In genomic region chr11:130651266-130651855, GRCh38 we compare ENCODE assay signal across 18 cellular contexts.
"Had no signal": no experiment of that assay in that cellular context is flagged by ENCODE, and none has a peak within 500 bp of the region (broad histone marks: within the 10 kb centered on the region; RNA-seq: fewer than 3 reads in every experiment).

No MANE protein-coding gene starts in this region.

- H3K27ac Mint-ChIP-seq: activated CD8-positive, alpha-beta T cell treated with anti-CD3 and anti-CD28 coated beads, Interleukin-2, amount 10 ng/mL, durations not matched to agents 7 days and 5 days; activated naive CD8-positive, alpha-beta T cell treated with anti-CD3 and anti-CD28 coated beads, Interleukin-2, amount 50 U/mL, for 24 hours; activated T-helper 1 cell treated with anti-CD3 and anti-CD28 coated beads, Interleukin-12 subunit alpha, Interleukin-12 subunit beta, Interleukin-2, Interleukin-4 antibody, amounts not matched to agents 30 ng/mL and 10 ng/mL and 1 ng/mL, durations not matched to agents 14 hours and 24 hours and 36 hours; dendritic cell treated with granulocyte-macrophage colony-stimulating factor and Interleukin-4, amounts not matched to agents 40 ng/mL and 50 ng/mL, for 4 days had no signal

- H3K27me3 ChIP-seq: esophagus squamous epithelium, gastrocnemius medialis, sigmoid colon had no signal

- H3K9me3 ChIP-seq: esophagus squamous epithelium, gastrocnemius medialis, sigmoid colon, thoracic aorta had no signal

- H3K9me3 Mint-ChIP-seq: dendritic cell treated with granulocyte-macrophage colony-stimulating factor and Interleukin-4, amounts not matched to agents 40 ng/mL and 50 ng/mL, for 4 days had no signal

- H3K4me3 ChIP-seq: esophagus squamous epithelium, gastrocnemius medialis, sigmoid colon, thoracic aorta had no signal

- H3K4me3 Mint-ChIP-seq: activated CD8-positive, alpha-beta T cell treated with anti-CD3 and anti-CD28 coated beads, Interleukin-2, amount 10 ng/mL, durations not matched to agents 7 days and 5 days; activated naive CD8-positive, alpha-beta T cell treated with anti-CD3 and anti-CD28 coated beads, Interleukin-2, amount 50 U/mL, for 24 hours; activated T-helper 1 cell treated with anti-CD3 and anti-CD28 coated beads, Interleukin-12 subunit alpha, Interleukin-12 subunit beta, Interleukin-2, Interleukin-4 antibody, amounts not matched to agents 30 ng/mL and 10 ng/mL and 1 ng/mL, durations not matched to agents 14 hours and 24 hours and 36 hours; dendritic cell treated with granulocyte-macrophage colony-stimulating factor and Interleukin-4, amounts not matched to agents 40 ng/mL and 50 ng/mL, for 4 days; nephron had no signal

- H3K27ac ChIP-seq: gastrocnemius medialis had no signal

- H3K36me3 ChIP-seq: esophagus squamous epithelium, gastrocnemius medialis, sigmoid colon, thoracic aorta had no signal

- H3K4me1 Mint-ChIP-seq: activated naive CD8-positive, alpha-beta T cell treated with anti-CD3 and anti-CD28 coated beads, Interleukin-2, amount 50 U/mL, for 24 hours had no signal

- DNase-seq: activated CD4-positive, alpha-beta T cell treated with anti-CD3 and anti-CD28 coated beads for 1 hour; activated CD4-positive, alpha-beta T cell treated with anti-CD3 and anti-CD28 coated beads, Interleukin-2, amount 50 U/mL, for 1 hour; activated CD8-positive, alpha-beta T cell treated with anti-CD3 and anti-CD28 coated beads, Interleukin-2, amount 10 ng/mL, durations not matched to agents 7 days and 5 days; activated gamma-delta T cell; activated naive CD4-positive, alpha-beta T cell treated with anti-CD3 and anti-CD28 coated beads, Interleukin-2, amount 50 U/mL, for 16 hours; activated naive CD8-positive, alpha-beta T cell treated with anti-CD3 and anti-CD28 coated beads, Interleukin-2, amount 50 U/mL, for 24 hours; effector memory CD4-positive, alpha-beta T cell; esophagus squamous epithelium; gastrocnemius medialis; hippocampal formation; sigmoid colon; stimulated activated CD4-positive, alpha-beta T cell treated with anti-CD3 and anti-CD28 coated beads, Interleukin-2, amount 100 ng/mL, for 48 hours; stimulated activated naive CD4-positive, alpha-beta T cell; T-helper 1 cell had no signal
